18 cellular contexts compared by ENCODE assay signal in the genomic region with DNA sequence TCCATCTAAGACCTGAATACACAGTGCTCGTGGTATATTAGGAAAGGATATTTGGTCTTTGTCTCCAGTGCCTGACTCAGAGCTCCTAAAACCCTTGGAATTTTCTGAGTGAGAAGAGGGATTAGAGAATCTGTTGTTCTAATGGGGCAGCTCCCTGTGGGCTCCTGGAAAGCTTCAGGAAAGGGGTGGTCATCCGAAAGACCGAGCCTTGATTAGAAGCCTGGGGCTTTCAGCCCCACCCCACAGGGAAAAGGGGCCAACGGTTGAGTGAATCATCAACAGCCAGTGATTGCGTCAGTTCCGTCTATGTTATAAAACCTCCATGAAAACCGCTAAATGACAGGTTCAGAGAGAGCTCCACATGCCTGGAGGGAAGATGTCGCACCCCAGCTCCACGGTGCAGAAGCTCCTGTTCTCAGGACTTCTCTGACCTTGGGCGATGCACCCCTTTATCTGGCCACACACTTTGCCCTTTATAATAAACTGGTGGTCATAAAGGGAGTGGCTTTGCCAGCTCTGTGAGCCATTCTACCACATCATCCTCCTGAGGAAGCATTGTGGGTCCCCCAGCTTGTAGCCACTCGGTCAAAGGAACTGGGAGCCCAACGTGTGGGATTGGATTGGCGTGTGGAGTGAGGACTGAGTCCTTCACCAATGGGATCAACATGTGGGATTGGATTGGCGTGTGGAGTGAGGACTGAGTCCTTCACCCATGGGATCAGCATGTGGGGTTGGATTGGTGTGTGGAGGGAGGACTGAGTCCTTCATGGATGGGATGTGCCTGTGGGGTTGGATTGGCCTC.
DNase-seq lines count a peak whose midpoint lies in the region; TF ChIP-seq lines count a peak whose summit lies in the region.
"Had no signal": no experiment of that assay in that cellular context is flagged by ENCODE, and none has a peak within 500 bp of the region (broad histone marks: within the 10 kb centered on the region; RNA-seq: fewer than 3 reads in every experiment).

No MANE protein-coding gene starts in this region.

- no peak for TF ChIP-seq EP300 in stomach (IDR thresholded peaks at IDR 0.05)

- no peaks in the 10 kb centered on the region for H3K4me1 ChIP-seq in HUES48 (ENCODE audit: control insufficient read depth, insufficient read depth, low read length)
- H3K4me1 ChIP-seq in skeletal muscle satellite cell (ENCODE audit: control insufficient read depth, insufficient read depth, low read length), result peaks cover 17% of the 10 kb centered on the region
- H3K4me1 ChIP-seq in stomach, result no peaks in the 10 kb centered on the region
- H3K4me1 ChIP-seq: testis had no signal

- intact Hi-C loops in stomach (cut with DNase I; ENCODE audit: low total_unique reads), result no loop called here

- H3K27ac ChIP-seq in HUES48 (ENCODE audit: low read depth, low read length) (peak overlapping the region; percentile 76), stomach (no peak overlapping the region)
- H3K27ac ChIP-seq: testis had no signal

- DNase-seq in RPMI7951 (ENCODE audit: low read depth) (peak; percentile 98), fibroblast of villous mesenchyme (ENCODE audit: low read depth) (peak; percentile 75), HEK293T (ENCODE audit: extremely low spot score) (no peak), NCI-H2196 (lab: John Stamatoyannopoulos, UW; ENCODE audit: unreplicated experiment) (no peak), NCI-H128 (lab: John Stamatoyannopoulos, UW; ENCODE audit: unreplicated experiment) (no peak), stomach (no peak)
- DNase-seq: activated naive CD4-positive, alpha-beta T cell treated with anti-CD3 and anti-CD28 coated beads for 36 hours; CD4-positive, alpha-beta memory T cell; central memory CD4-positive, alpha-beta T cell; Kasumi-1; NCI-H2227 treated with DMSO at 0.1 percent for 48 hours; nucleus accumbens; SHP77; stimulated activated CD4-positive, alpha-beta T cell treated with anti-CD3 and anti-CD28 coated beads, Interleukin-12 subunit alpha, Interleukin-12 subunit beta, amount 100 ng/mL, for 4 hours; testis had no signal

- POLR2A ChIA-PET in HEK293T (lab: Yijun Ruan, JAX), result interaction anchor here (0.6 to 5.3 kb wide), 23 partner anchors 9 to 212 kb away, joined by 3 to 80 read pairs (median 5); a partner anchor contains a TSS

- peak overlapping the region; percentile 18 for H3K4me2 ChIP-seq in skeletal muscle satellite cell (ENCODE audit: low read length)

- TF ChIP-seq CTCF in fibroblast of villous mesenchyme (IDR thresholded peaks at IDR 0.05; ENCODE audit: insufficient read depth, low read depth, low read length), result no peak
- no peak for TF ChIP-seq CTCF in stomach (IDR thresholded peaks at IDR 0.05)

- WGBS in stomach, 5 donors, result 74 to 92% (median 89%) methylated on average over 14 of the region's 14 CpGs

- no peak overlapping the region for H3K4me3 ChIP-seq in HUES48 (ENCODE audit: low read depth, low read length)
- H3K4me3 ChIP-seq in fibroblast of villous mesenchyme (ENCODE audit: low read depth, low read length), result no peak overlapping the region
- no peak overlapping the region for H3K4me3 ChIP-seq in skeletal muscle satellite cell (ENCODE audit: low read length)
- H3K4me3 ChIP-seq in stomach, result no peak overlapping the region
- H3K4me3 ChIP-seq: lung, testis had no signal

- H3K9me3 ChIP-seq in HUES48 (ENCODE audit: control insufficient read depth, insufficient read depth, low read length), result no peaks in the 10 kb centered on the region
- H3K9me3 ChIP-seq in skeletal muscle satellite cell (replicated peaks; ENCODE audit: low read length), result no peaks in the 10 kb centered on the region
- no peaks in the 10 kb centered on the region for H3K9me3 ChIP-seq in stomach
- H3K9me3 ChIP-seq: testis had no signal

- H3K9ac ChIP-seq in HUES48 (ENCODE audit: low read depth, low read length) (no peak overlapping the region), skeletal muscle satellite cell (ENCODE audit: low read depth, low read length) (no peak overlapping the region)

- H3K27me3 ChIP-seq in HUES48 (ENCODE audit: control insufficient read depth, insufficient read depth, low read length), result no peaks in the 10 kb centered on the region
- H3K27me3 ChIP-seq in skeletal muscle satellite cell (ENCODE audit: control insufficient read depth, insufficient read depth, low read length), result no peaks in the 10 kb centered on the region
- H3K27me3 ChIP-seq in stomach, result no peaks in the 10 kb centered on the region
- H3K27me3 ChIP-seq: testis had no signal

- no peaks in the 10 kb centered on the region for H3K36me3 ChIP-seq in HUES48 (ENCODE audit: control insufficient read depth, insufficient read depth, low read length)
- no peaks in the 10 kb centered on the region for H3K36me3 ChIP-seq in skeletal muscle satellite cell (ENCODE audit: insufficient read depth, low read length)
- no peaks in the 10 kb centered on the region for H3K36me3 ChIP-seq in stomach

- CTCF ChIA-PET in HEK293T (lab: Yijun Ruan, JAX), result interaction anchor here (0.7 to 1.0 kb wide), 3 partner anchors 9 to 67 kb away, joined by 3 to 6 read pairs (median 4); no protein-coding TSS in a partner anchor

- no peak for TF ChIP-seq POLR2A in stomach (IDR thresholded peaks at IDR 0.05)

TF ChIP-seq in HEK293T, 16 proteins besides CTCF, POLR2A, EP300 and RAD21:
- TF ChIP-seq BHLHE40 (IDR thresholded peaks at IDR 0.05; ENCODE audit: borderline replicate concordance), result no peak
- TF ChIP-seq LEF1 (IDR thresholded peaks at IDR 0.05; ENCODE audit: borderline replicate concordance), result no peak
- no peak for TF ChIP-seq ELF4 (IDR thresholded peaks at IDR 0.05)
- no peak for TF ChIP-seq ZNF384 (IDR thresholded peaks at IDR 0.05)
- no peak for TF ChIP-seq SP1 (IDR thresholded peaks at IDR 0.05)
- TF ChIP-seq FOXK2 (IDR thresholded peaks at IDR 0.05), result no peak
- no peak for TF ChIP-seq L3MBTL2 (conservative IDR thresholded peaks at IDR 0.05)
- no peak for TF ChIP-seq FOXA1 (IDR thresholded peaks at IDR 0.05)
- TF ChIP-seq SUZ12 (IDR thresholded peaks at IDR 0.05), result no peak
- TF ChIP-seq FOXM1 (IDR thresholded peaks at IDR 0.05; ENCODE audit: borderline replicate concordance), result no peak
- TF ChIP-seq TARDBP (IDR thresholded peaks at IDR 0.05), result no peak
- no peak for TF ChIP-seq ARNT (IDR thresholded peaks at IDR 0.05)
- TF ChIP-seq, protein P1, sequence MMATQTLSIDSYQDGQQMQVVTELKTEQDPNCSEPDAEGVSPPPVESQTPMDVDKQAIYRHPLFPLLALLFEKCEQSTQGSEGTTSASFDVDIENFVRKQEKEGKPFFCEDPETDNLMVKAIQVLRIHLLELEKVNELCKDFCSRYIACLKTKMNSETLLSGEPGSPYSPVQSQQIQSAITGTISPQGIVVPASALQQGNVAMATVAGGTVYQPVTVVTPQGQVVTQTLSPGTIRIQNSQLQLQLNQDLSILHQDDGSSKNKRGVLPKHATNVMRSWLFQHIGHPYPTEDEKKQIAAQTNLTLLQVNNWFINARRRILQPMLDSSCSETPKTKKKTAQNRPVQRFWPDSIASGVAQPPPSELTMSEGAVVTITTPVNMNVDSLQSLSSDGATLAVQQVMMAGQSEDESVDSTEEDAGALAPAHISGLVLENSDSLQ (IDR thresholded peaks at IDR 0.05), result no peak
- TF ChIP-seq NFRKB (IDR thresholded peaks at IDR 0.05), result no peak
- TF ChIP-seq CTBP1 (IDR thresholded peaks at IDR 0.05; ENCODE audit: borderline replicate concordance), result no peak
- TF ChIP-seq HDGF (IDR thresholded peaks at IDR 0.05; ENCODE audit: borderline replicate concordance), result no peak
TF ChIP-seq in HEK293T: peak in this region for 0.

Comparison
In these comparisons a context has a peak if more than half of its experiments do, and no peak if none do; other contexts are left out.
1. DNase-seq: peak in RPMI7951 (single experiment) and fibroblast of villous mesenchyme (single experiment); none in HEK293T (single experiment), NCI-H2196 (single experiment), NCI-H128 (single experiment) and stomach (single experiment).